Comparison of ENCODE assay signal across 8 cellular contexts in the genomic region with DNA sequence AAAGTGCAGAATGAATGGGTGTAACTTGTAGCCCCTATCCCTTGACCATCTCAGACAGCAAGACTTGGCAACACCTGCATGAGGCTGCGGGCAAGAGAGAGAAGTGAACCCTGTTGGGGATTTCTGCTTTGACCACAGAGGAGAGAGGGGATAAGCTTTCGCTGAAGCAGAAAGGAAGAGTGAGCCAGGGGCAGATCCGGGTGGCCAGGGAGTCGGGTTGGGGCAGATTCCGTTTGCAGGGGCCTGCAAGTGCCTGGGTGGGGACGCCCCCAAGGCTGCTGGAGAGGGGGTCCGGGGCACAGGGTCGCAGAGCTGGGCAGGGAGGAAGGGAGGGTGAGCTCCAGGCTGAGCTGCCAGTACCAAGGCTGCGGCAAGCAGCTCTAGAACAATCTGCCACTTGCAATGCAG. TPM values are rescaled to one million over a fixed set of nuclear protein-coding genes. Genes with fewer than 3 reads are reported as not detected.
DNase-seq lines count a peak whose midpoint lies in the region; ATAC-seq and TF ChIP-seq lines count a peak whose summit lies in the region.

No MANE protein-coding gene starts in this region.

- intact Hi-C loops in activated T-helper 2 cell treated with anti-CD3 and anti-CD28 coated beads, Interferon-gamma antibody, Interleukin-2, Interleukin-4, amounts not matched to agents 10 μg/mL and 5 μg/mL and 100 μg/mL, durations not matched to agents 14 hours and 24 hours and 36 hours (cut with micrococcal nuclease): loop anchor here (5.0 to 10.0 kb wide), 3 partner anchors 46 to 589 kb away; partner anchors contain the start of gene KIF1B

- H3K36me3 ChIP-seq in BE2C: no peaks in the 10 kb centered on the region

- H3K9me3 ChIP-seq in BE2C: no peaks in the 10 kb centered on the region

- ATAC-seq in GM18909 (IDR thresholded peaks at IDR 0.05; ENCODE audit: poor library complexity, unreplicated experiment): peak; percentile 48
- peak; percentile 47 for ATAC-seq in HG03135 (IDR thresholded peaks at IDR 0.05; ENCODE audit: unreplicated experiment)

- no peak for DNase-seq in BE2C
- peak; percentile 30 for DNase-seq in activated T-helper 2 cell treated with anti-CD3 and anti-CD28 coated beads, Interferon-gamma antibody, Interleukin-2, Interleukin-4, amounts not matched to agents 10 μg/mL and 5 μg/mL and 100 μg/mL, durations not matched to agents 14 hours and 24 hours and 36 hours (ENCODE audit: low spot score)
- DNase-seq in NK-92 treated with Interleukin-12 subunit alpha and Interleukin-12 subunit beta, amount 100 ng/mL, for 24 hours (lab: John Stamatoyannopoulos, UW): no peak
- no peak for DNase-seq in HPDE6-E6E7 (ENCODE audit: extremely low spot score)
- DNase-seq in hippocampal formation (lab: John Stamatoyannopoulos, UW): no peak
- DNase-seq in central memory CD4-positive, alpha-beta T cell: no peak

- no peaks in the 10 kb centered on the region for H3K27me3 ChIP-seq in BE2C

- peaks cover 14% of the 10 kb centered on the region for H3K36me3 Mint-ChIP-seq in activated T-helper 2 cell treated with anti-CD3 and anti-CD28 coated beads, Interferon-gamma antibody, Interleukin-2, Interleukin-4, amounts not matched to agents 10 μg/mL and 5 μg/mL and 100 μg/mL, durations not matched to agents 14 hours and 24 hours and 36 hours (ENCODE audit: low read depth)

- H3K4me3 ChIP-seq in BE2C (ENCODE audit: low read depth, low read length): peak overlapping the region; percentile 58; the same call in 1 of the 2 replicates

- no peak for TF ChIP-seq CTCF in BE2C (IDR thresholded peaks at IDR 0.05; ENCODE audit: low read depth, low read length)

- H3K4me3 Mint-ChIP-seq in activated T-helper 2 cell treated with anti-CD3 and anti-CD28 coated beads, Interferon-gamma antibody, Interleukin-2, Interleukin-4, amounts not matched to agents 10 μg/mL and 5 μg/mL and 100 μg/mL, durations not matched to agents 14 hours and 24 hours and 36 hours (ENCODE audit: low read depth): peak overlapping the region; percentile 96

- H3K9me3 Mint-ChIP-seq in activated T-helper 2 cell treated with anti-CD3 and anti-CD28 coated beads, Interferon-gamma antibody, Interleukin-2, Interleukin-4, amounts not matched to agents 10 μg/mL and 5 μg/mL and 100 μg/mL, durations not matched to agents 14 hours and 24 hours and 36 hours: no peaks in the 10 kb centered on the region

- peaks cover 3% of the 10 kb centered on the region for H3K27me3 Mint-ChIP-seq in activated T-helper 2 cell treated with anti-CD3 and anti-CD28 coated beads, Interferon-gamma antibody, Interleukin-2, Interleukin-4, amounts not matched to agents 10 μg/mL and 5 μg/mL and 100 μg/mL, durations not matched to agents 14 hours and 24 hours and 36 hours (ENCODE audit: low read depth)

- peaks cover 33% of the 10 kb centered on the region for H3K4me1 Mint-ChIP-seq in activated T-helper 2 cell treated with anti-CD3 and anti-CD28 coated beads, Interferon-gamma antibody, Interleukin-2, Interleukin-4, amounts not matched to agents 10 μg/mL and 5 μg/mL and 100 μg/mL, durations not matched to agents 14 hours and 24 hours and 36 hours (ENCODE audit: low read depth)

- no peaks in the 10 kb centered on the region for H3K4me1 ChIP-seq in BE2C

- peak overlapping the region; percentile 80 for H3K27ac Mint-ChIP-seq in activated T-helper 2 cell treated with anti-CD3 and anti-CD28 coated beads, Interferon-gamma antibody, Interleukin-2, Interleukin-4, amounts not matched to agents 10 μg/mL and 5 μg/mL and 100 μg/mL, durations not matched to agents 14 hours and 24 hours and 36 hours

RNA-seq across cellular contexts. Expression of gene PIK3CD, which starts 25.3 kb away (rescaled TPM):
- polyA plus RNA-seq in BE2C (2012; ENCODE audit: insufficient read depth, insufficient read length, low read depth): not detected
- 184 and 189 TPM in 2 replicates for total RNA-seq in activated T-helper 2 cell treated with anti-CD3 and anti-CD28 coated beads, Interferon-gamma antibody, Interleukin-2, Interleukin-4, amounts not matched to agents 10 μg/mL and 5 μg/mL and 100 μg/mL, durations not matched to agents 14 hours and 24 hours and 36 hours

RNA-seq across cellular contexts. Expression of gene TMEM201, which starts 37.5 kb away (rescaled TPM):
- polyA plus RNA-seq in BE2C (2012; ENCODE audit: insufficient read depth, insufficient read length, low read depth): 86.2 TPM
- total RNA-seq in activated T-helper 2 cell treated with anti-CD3 and anti-CD28 coated beads, Interferon-gamma antibody, Interleukin-2, Interleukin-4, amounts not matched to agents 10 μg/mL and 5 μg/mL and 100 μg/mL, durations not matched to agents 14 hours and 24 hours and 36 hours: 30.8 and 31.6 TPM in 2 replicates
